In genomic region chr16:84367750-84368320, GRCh38 we compare ENCODE assay signal across 1 cellular context.
TF ChIP-seq lines count a peak whose summit lies in the region.

No MANE protein-coding gene starts in this region.

TF ChIP-seq in K562, 482 proteins besides CTCF, POLR2A, EP300 and RAD21 (continued from another document):
- TF ChIP-seq, protein P1, sequence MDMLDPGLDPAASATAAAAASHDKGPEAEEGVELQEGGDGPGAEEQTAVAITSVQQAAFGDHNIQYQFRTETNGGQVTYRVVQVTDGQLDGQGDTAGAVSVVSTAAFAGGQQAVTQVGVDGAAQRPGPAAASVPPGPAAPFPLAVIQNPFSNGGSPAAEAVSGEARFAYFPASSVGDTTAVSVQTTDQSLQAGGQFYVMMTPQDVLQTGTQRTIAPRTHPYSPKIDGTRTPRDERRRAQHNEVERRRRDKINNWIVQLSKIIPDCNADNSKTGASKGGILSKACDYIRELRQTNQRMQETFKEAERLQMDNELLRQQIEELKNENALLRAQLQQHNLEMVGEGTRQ (CRISPR knock-in tag; IDR thresholded peaks at IDR 0.05) = peak; percentile 64
- TF ChIP-seq USF1 (CRISPR knock-in tag; IDR thresholded peaks at IDR 0.05) = peak; percentile 43
- no peak for TF ChIP-seq KAT2B (IDR thresholded peaks at IDR 0.05; ENCODE audit: low read depth, low read length)
